ENCODE assay signal across 8 cellular contexts in genomic region chr5:138353550-138353893, GRCh38. TPM values are rescaled to one million over a fixed set of nuclear protein-coding genes. Genes with fewer than 3 reads are reported as not detected.
DNase-seq lines count a peak whose midpoint lies in the region; ATAC-seq and TF ChIP-seq lines count a peak whose summit lies in the region.

No MANE protein-coding gene starts in this region.

- peaks cover 4 to 72% (median 39%) of the 10 kb centered on the region in 11 experiments; a peak in 16 of 22 replicates for H4K20me1 ChIP-seq in BLaER1 treated with 17β-estradiol and CSF1 and Interleukin-3, amounts not matched to agents 10 nM and 100 nM
- no peaks in the 10 kb centered on the region for H4K20me1 ChIP-seq in Karpas-422 (ENCODE audit: insufficient read depth, low read depth, low read length)

- DNase-seq in Karpas-422 (peak; percentile 88), breast epithelium (ENCODE audit: low spot score in 2 of 2) (no peak), lung (ENCODE audit: low spot score) (no peak), uterus (no peak), NCI-H1417 treated with DMSO at 0.1 percent for 48 hours (lab: John Stamatoyannopoulos, UW) (no peak)
- no peak for DNase-seq in activated CD8-positive, alpha-beta memory T cell treated with anti-CD3 and anti-CD28 coated beads for 24 hours
- no peak for DNase-seq in stimulated activated CD4-positive, alpha-beta T cell treated with anti-CD3 and anti-CD28 coated beads, Interleukin-4, amount 100 ng/mL, for 1 hour

- peak overlapping the region; percentile 94 to 100 (median 98) for H3K27ac ChIP-seq in BLaER1 treated with 17β-estradiol and CSF1 and Interleukin-3, amounts not matched to agents 10 nM and 100 nM
- H3K27ac ChIP-seq in Karpas-422 (ENCODE audit: low read length) (peak overlapping the region; percentile 96), breast epithelium (peak overlapping the region; percentile 98 to 99), lung (ENCODE audit: low read depth in 1 of 2, low read length in 1 of 2) (peak overlapping the region; percentile 92 to 99), uterus (peak overlapping the region; percentile 95 to 97)

- H3K4me3 ChIP-seq in BLaER1 treated with 17β-estradiol and CSF1 and Interleukin-3, amounts not matched to agents 10 nM and 100 nM = peak overlapping the region; percentile 86 to 97 (median 90)
- H3K4me3 ChIP-seq in Karpas-422 (ENCODE audit: low read length) (peak overlapping the region; percentile 98), breast epithelium (peak overlapping the region; percentile 86 to 94 (median 93)), lung (peak overlapping the region; percentile 84), uterus (peak overlapping the region; percentile 55 to 93)

- ATAC-seq in lung (ENCODE audit: insufficient read depth, low FRiP score) = no peak

- no peak overlapping the region; the same call in 1 of the 2 replicates for H2AFZ ChIP-seq in Karpas-422 (ENCODE audit: low read length)

- peaks cover 10 to 34% (median 18%) of the 10 kb centered on the region in 11 experiments for H3K9me3 ChIP-seq in BLaER1 treated with 17β-estradiol and CSF1 and Interleukin-3, amounts not matched to agents 10 nM and 100 nM (replicated peaks in 1 of 11)
- H3K9me3 ChIP-seq in Karpas-422 (ENCODE audit: low read length) = no peaks in the 10 kb centered on the region
- H3K9me3 ChIP-seq in breast epithelium = no peaks in the 10 kb centered on the region
- no peaks in the 10 kb centered on the region for H3K9me3 ChIP-seq in lung (ENCODE audit: control insufficient read depth in 2 of 2, insufficient read depth in 1 of 2, low read length in 1 of 2)
- H3K9me3 ChIP-seq in uterus = no peaks in the 10 kb centered on the region

- TF ChIP-seq CTCF in breast epithelium (IDR thresholded peaks at IDR 0.05) (no peak), lung (IDR thresholded peaks at IDR 0.05; ENCODE audit: control extremely low read depth, extremely low read depth) (no peak), uterus (IDR thresholded peaks at IDR 0.05) (no peak)

- intact Hi-C loops in breast epithelium (cut with DNase I; ENCODE audit: low total_unique reads) (no loop called here), uterus (cut with DNase I; ENCODE audit: low total_unique reads) (no loop called here)

- H3K36me3 ChIP-seq in BLaER1 treated with 17β-estradiol and CSF1 and Interleukin-3, amounts not matched to agents 10 nM and 100 nM = peaks cover 22 to 67% (median 56%) of the 10 kb centered on the region in 11 experiments
- peaks cover 25% of the 10 kb centered on the region for H3K36me3 ChIP-seq in Karpas-422 (ENCODE audit: insufficient read depth, low read length)
- no peaks in the 10 kb centered on the region for H3K36me3 ChIP-seq in breast epithelium
- peaks cover 0 to 9% of the 10 kb centered on the region in 2 donors for H3K36me3 ChIP-seq in lung (ENCODE audit: control insufficient read depth in 2 of 2, insufficient read depth in 2 of 2, low read length in 2 of 2)
- H3K36me3 ChIP-seq in uterus = no peaks in the 10 kb centered on the region

- no peaks in the 10 kb centered on the region for H3K27me3 ChIP-seq in BLaER1 treated with 17β-estradiol and CSF1 and Interleukin-3, amounts not matched to agents 10 nM and 100 nM
- H3K27me3 ChIP-seq in Karpas-422 (ENCODE audit: low read length) (no peaks in the 10 kb centered on the region), breast epithelium (no peaks in the 10 kb centered on the region), lung (ENCODE audit: control insufficient read depth, insufficient read depth) (no peaks in the 10 kb centered on the region), uterus (no peaks in the 10 kb centered on the region)

- H3K9me2 ChIP-seq in Karpas-422 (replicated peaks; ENCODE audit: insufficient read depth, low read length) = no peaks in the 10 kb centered on the region

- H3K4me2 ChIP-seq in BLaER1 treated with 17β-estradiol and CSF1 and Interleukin-3, amounts not matched to agents 10 nM and 100 nM = peak overlapping the region; percentile 83 to 100 (median 91)
- H3K4me2 ChIP-seq in Karpas-422 (ENCODE audit: low read depth, low read length, poor library complexity, severe bottlenecking) = peak overlapping the region; percentile 83

- H3K9ac ChIP-seq in BLaER1 treated with 17β-estradiol and CSF1 and Interleukin-3, amounts not matched to agents 10 nM and 100 nM = peak overlapping the region; percentile 97 to 100 (median 99)
- peak overlapping the region; percentile 99 for H3K9ac ChIP-seq in Karpas-422 (ENCODE audit: low read length)

- peaks cover 58% of the 10 kb centered on the region for H3K79me2 ChIP-seq in Karpas-422 (ENCODE audit: low read length)

- TF ChIP-seq POLR2A in breast epithelium (IDR thresholded peaks at IDR 0.05) (no peak), uterus (IDR thresholded peaks at IDR 0.05) (no peak)

- peaks cover 18 to 50% (median 27%) of the 10 kb centered on the region in 10 experiments for H3K4me1 ChIP-seq in BLaER1 treated with 17β-estradiol and CSF1 and Interleukin-3, amounts not matched to agents 10 nM and 100 nM
- H3K4me1 ChIP-seq in Karpas-422 (ENCODE audit: low read length) (peaks cover 15% of the 10 kb centered on the region), breast epithelium (peaks cover 0 to 6% of the 10 kb centered on the region in 2 donors), lung (ENCODE audit: control insufficient read depth in 2 of 2, insufficient read depth in 2 of 2, low read length in 2 of 2) (peaks cover 2 to 20% of the 10 kb centered on the region in 2 donors), uterus (peaks cover 7 to 17% of the 10 kb centered on the region in 2 donors)

- whole genome bisulfite sequencing in lung, 2 donors = 0% methylated on average over 8 of the region's 8 CpGs

RNA-seq across cellular contexts. Expression of gene KDM3B, which starts 1.0 kb away (rescaled TPM):
- total RNA-seq in Karpas-422 (2014; rRNA removed; shearing (Covaris generic); ENCODE audit: low replicate concordance) = 44.9 and 56.3 TPM in 2 replicates
- 10 to 100 TPM; 61.3 to 85.0 (median 66.5) TPM for total RNA-seq in breast epithelium
- 10 to 100 TPM; 49.6 to 92.7 TPM for total RNA-seq in lung
- 10 to 100 TPM; 17.7 to 25.4 TPM for polyA plus RNA-seq in lung
- 10 to 100 TPM; 21.8 to 96.4 (median 51.5) TPM for total RNA-seq in uterus

RNA-seq across cellular contexts. Expression of gene FAM53C, which starts 15.5 kb away (rescaled TPM):
- 48.2 and 62.8 TPM in 2 replicates for total RNA-seq in Karpas-422 (2014; rRNA removed; shearing (Covaris generic); ENCODE audit: low replicate concordance)
- total RNA-seq in breast epithelium (10 to 100 TPM; 16.6 to 31.0 (median 23.3) TPM), lung (10 to 100 TPM; 22.2 to 28.0 TPM), uterus (10 to 100 TPM; 20.0 to 54.4 (median 26.4) TPM)
- polyA plus RNA-seq in lung = 10 to 100 TPM in 1 of 2 donors, 1 to 10 TPM in 1; 8.2 to 19.9 TPM

RNA-seq across cellular contexts. Expression of gene CDC25C, which starts 21.9 kb away (rescaled TPM):
- 6.1 and 11.1 TPM in 2 replicates for total RNA-seq in Karpas-422 (2014; rRNA removed; shearing (Covaris generic); ENCODE audit: low replicate concordance)
- under 1 TPM in 1 of 3 donors, not detected in 2; 0.64 TPM for total RNA-seq in breast epithelium
- 1 to 10 TPM in 1 of 2 donors, under 1 TPM in 1; 0.25 to 3.0 TPM for total RNA-seq in lung
- under 1 TPM; 0.26 to 0.55 TPM for polyA plus RNA-seq in lung
- 1 to 10 TPM in 1 of 4 donors, not detected in 3; 4.6 TPM for total RNA-seq in uterus
